Comparison of ENCODE assay signal across 11 cellular contexts in the genomic region with DNA sequence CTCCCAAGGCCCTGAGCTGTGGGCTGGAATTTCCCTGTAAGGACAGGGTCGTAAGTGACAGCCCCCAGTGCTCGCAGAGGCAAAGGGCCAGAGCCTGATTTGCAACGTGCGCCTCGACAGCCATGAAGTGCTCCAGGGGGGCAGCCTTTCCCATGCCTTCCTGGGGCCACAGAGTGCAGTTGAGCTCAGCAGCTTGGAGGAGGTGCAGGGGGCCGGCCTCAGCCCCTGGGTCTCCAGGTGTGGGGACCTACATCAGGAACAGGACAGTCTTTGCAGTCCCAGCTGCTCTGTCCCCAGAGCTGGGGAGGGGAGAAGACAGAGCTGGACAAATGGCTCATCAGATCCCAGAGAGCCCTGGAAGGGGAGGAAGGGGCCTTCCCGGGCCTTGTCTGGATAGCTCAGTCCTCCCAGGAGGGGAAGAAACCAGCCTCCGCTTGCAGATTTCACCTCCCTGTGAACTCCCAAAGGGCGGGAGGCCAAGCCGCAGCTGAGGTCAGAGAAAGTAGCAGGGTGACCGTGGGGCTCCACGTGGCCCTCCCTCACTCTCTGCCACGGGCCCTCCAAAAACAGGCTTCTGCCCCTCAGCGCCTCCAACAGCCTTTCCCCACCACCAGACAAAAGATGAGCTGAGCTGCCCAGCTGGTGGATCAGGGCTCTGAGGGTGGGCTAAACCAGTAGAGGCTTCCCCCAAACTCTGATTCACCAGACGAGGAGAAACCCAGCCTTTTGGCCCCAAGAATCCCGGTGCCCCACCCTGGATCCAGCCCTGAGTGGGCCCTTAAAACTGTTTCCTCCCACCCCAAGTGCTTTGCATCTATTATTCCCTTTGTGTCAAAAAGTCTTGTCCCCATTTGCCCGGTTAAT.
DNase-seq lines count a peak whose midpoint lies in the region; ATAC-seq and TF ChIP-seq lines count a peak whose summit lies in the region.
"Had no signal": no experiment of that assay in that cellular context is flagged by ENCODE, and none has a peak within 500 bp of the region (broad histone marks: within the 10 kb centered on the region; RNA-seq: fewer than 3 reads in every experiment).

No MANE protein-coding gene starts in this region.

- peaks cover 0 to 5% of the 10 kb centered on the region in 2 donors for H3K4me1 Mint-ChIP-seq in stimulated activated naive B cell treated with anti-CD40 and anti-IgM and Interleukin-4, amounts not matched to agents 10 μg/mL and 1 μg/mL and 100 μg/mL, for 72 hours

- no peaks in the 10 kb centered on the region for H3K36me3 ChIP-seq in right lobe of liver
- H3K36me3 ChIP-seq: MG63 had no signal

- no peaks in the 10 kb centered on the region for H3K9me3 ChIP-seq in right lobe of liver
- H3K9me3 ChIP-seq: MG63 had no signal

- ATAC-seq in right lobe of liver (peak; percentile 79 to 86 (median 82)), GM21390 (IDR thresholded peaks at IDR 0.05; ENCODE audit: unreplicated experiment) (no peak), HG03571 (IDR thresholded peaks at IDR 0.05; ENCODE audit: unreplicated experiment) (no peak)
- ATAC-seq in stimulated activated naive B cell treated with anti-CD40 and anti-IgM and Interleukin-4, amounts not matched to agents 10 μg/mL and 1 μg/mL and 100 μg/mL, for 72 hours (replicated peaks), result no peak

- H3K4me1 ChIP-seq in right lobe of liver, result peaks cover 0 to 27% (median 11%) of the 10 kb centered on the region in 4 donors

- H3K27ac Mint-ChIP-seq in stimulated activated naive B cell treated with anti-CD40 and anti-IgM and Interleukin-4, amounts not matched to agents 10 μg/mL and 1 μg/mL and 100 μg/mL, for 72 hours, result no peak overlapping the region

- TF ChIP-seq CTCF in coronary artery (IDR thresholded peaks at IDR 0.05) (no peak), right lobe of liver (IDR thresholded peaks at IDR 0.05) (no peak)

- peaks cover 7 to 9% of the 10 kb centered on the region in 2 donors for H3K27me3 Mint-ChIP-seq in stimulated activated naive B cell treated with anti-CD40 and anti-IgM and Interleukin-4, amounts not matched to agents 10 μg/mL and 1 μg/mL and 100 μg/mL, for 72 hours

- H3K4me3 ChIP-seq in coronary artery (no peak overlapping the region), right lobe of liver (no peak overlapping the region)
- H3K4me3 ChIP-seq: MG63 had no signal

- H3K27me3 ChIP-seq in right lobe of liver, result no peaks in the 10 kb centered on the region
- H3K27me3 ChIP-seq: MG63 had no signal

- H3K27ac ChIP-seq in coronary artery (peak overlapping the region; percentile 86 to 90), right lobe of liver (peak overlapping the region in 2 of 3 donors; percentile 18 to 40)

- 80% methylated on average over 2 of the region's 17 CpGs for WGBS in right lobe of liver (ENCODE audit: insufficient coverage, low coverage, low lambda C conversion rate, missing lambda C conversion rate)

- H3K36me3 Mint-ChIP-seq in stimulated activated naive B cell treated with anti-CD40 and anti-IgM and Interleukin-4, amounts not matched to agents 10 μg/mL and 1 μg/mL and 100 μg/mL, for 72 hours, result peaks cover 15 to 17% of the 10 kb centered on the region in 2 donors

- no peak overlapping the region for H3K4me3 Mint-ChIP-seq in stimulated activated naive B cell treated with anti-CD40 and anti-IgM and Interleukin-4, amounts not matched to agents 10 μg/mL and 1 μg/mL and 100 μg/mL, for 72 hours

- no peak for TF ChIP-seq POLR2A in right lobe of liver (IDR thresholded peaks at IDR 0.05)

- H3K9me3 Mint-ChIP-seq in stimulated activated naive B cell treated with anti-CD40 and anti-IgM and Interleukin-4, amounts not matched to agents 10 μg/mL and 1 μg/mL and 100 μg/mL, for 72 hours, result peaks cover 9 to 10% of the 10 kb centered on the region in 2 donors

- intact Hi-C loops in right lobe of liver (cut with DNase I), result loop anchor here in 1 of 2 donors (10.0 kb wide), 1 partner anchor 53 kb away; no protein-coding TSS in a partner anchor

- peak; percentile 67 for DNase-seq in M059J (ENCODE audit: low read depth)
- peak; percentile 85 for DNase-seq in coronary artery (ENCODE audit: low spot score)
- DNase-seq in right lobe of liver, result peak; percentile 70 to 80 (median 70)
- DNase-seq in stromal cell of bone marrow (ENCODE audit: low read depth), result peak; percentile 47
- no peak for DNase-seq in DMS 273 (lab: John Stamatoyannopoulos, UW; ENCODE audit: unreplicated experiment)
- DNase-seq in stimulated activated naive B cell treated with anti-CD40 and anti-IgM and Interleukin-4, amounts not matched to agents 10 μg/mL and 1 μg/mL and 100 μg/mL, for 72 hours, result no peak
- DNase-seq: cerebellar nuclear complex; MG63; stimulated activated CD4-positive, alpha-beta T cell treated with anti-CD3 and anti-CD28 coated beads, Interleukin-4, amount 100 ng/mL, for 1 hour had no signal

Comparison
In these comparisons a context has a peak if more than half of its experiments do, and no peak if none do; other contexts are left out.
1. DNase-seq: peak in M059J (single experiment), coronary artery (single experiment), right lobe of liver (3 of 3) and stromal cell of bone marrow (single experiment); none in DMS 273 (single experiment) and stimulated activated naive B cell treated with anti-CD40 and anti-IgM and Interleukin-4, amounts not matched to agents 10 μg/mL and 1 μg/mL and 100 μg/mL, for 72 hours (single experiment).
2. ATAC-seq: peak in right lobe of liver (4 of 4); none in GM21390 (single experiment), stimulated activated naive B cell treated with anti-CD40 and anti-IgM and Interleukin-4, amounts not matched to agents 10 μg/mL and 1 μg/mL and 100 μg/mL, for 72 hours (0 of 2) and HG03571 (single experiment).